ENCODE assay signal across 19 cellular contexts in the genomic region with DNA sequence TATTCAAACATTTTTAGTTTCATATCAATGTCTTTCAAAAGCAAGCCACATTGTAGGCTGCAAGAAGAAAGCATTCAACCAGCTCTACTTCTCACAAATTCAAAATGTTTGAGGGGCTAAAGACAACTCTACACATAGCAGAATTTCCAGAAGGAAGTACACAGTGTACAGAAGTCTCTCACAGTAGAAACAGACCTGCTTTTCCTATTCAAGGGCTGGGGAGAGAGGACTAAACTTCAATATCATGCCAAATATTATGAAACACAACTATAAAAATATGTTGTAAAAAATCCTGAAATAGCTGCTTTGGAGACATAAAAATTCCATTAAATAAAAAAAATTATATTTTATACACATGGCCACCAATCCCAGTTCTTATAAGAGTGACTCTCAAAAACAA.
A peak's percentile ranks its signal among the peaks of the same experiment; 100 is the strongest.
DNase-seq lines count a peak whose midpoint lies in the region; ATAC-seq, FAIRE-seq and TF ChIP-seq lines count a peak whose summit lies in the region.
"Had no signal": no experiment of that assay in that cellular context is flagged by ENCODE, and none has a peak within 500 bp of the region (broad histone marks: within the 10 kb centered on the region; RNA-seq: fewer than 3 reads in every experiment).

No MANE protein-coding gene starts in this region.

- peak; percentile 57 for FAIRE-seq in kidney (lab: Jason Lieb, UNC)
- FAIRE-seq: A549, D721Med, GM12878, GM18507, H54 had no signal

- H3K27ac ChIP-seq in kidney (ENCODE audit: low read depth in 2 of 2, low read length in 2 of 2) (no peak overlapping the region), thoracic aorta (peak overlapping the region; percentile 53 to 57)
- H3K27ac ChIP-seq: A549, GM23248 had no signal

- DNase-seq in GM03348 (ENCODE audit: low spot score) (peak; percentile 30), adipocyte (ENCODE audit: low read depth) (peak; percentile 58), kidney (no peak), thoracic aorta (ENCODE audit: low spot score) (no peak), iPS-NIHi7 (ENCODE audit: extremely low spot score) (no peak), NCI-H748 treated with DMSO at 0.1 percent for 48 hours (lab: John Stamatoyannopoulos, UW) (no peak)
- DNase-seq: CD8-positive, alpha-beta T cell; COR-L47; DMS153; DMS79 treated with DMSO at 0.1 percent for 48 hours; GM23248; IMR-90 had no signal

- H3K27me3 ChIP-seq in adipocyte (replicated peaks; ENCODE audit: control insufficient read depth, insufficient read depth, low read length) = no peaks in the 10 kb centered on the region
- H3K27me3 ChIP-seq in thoracic aorta (replicated peaks; ENCODE audit: insufficient read depth) = no peaks in the 10 kb centered on the region

- no peak for ATAC-seq in thoracic aorta (ENCODE audit: insufficient number of reproducible peaks, low FRiP score, low read depth)
- ATAC-seq in GM21529 (IDR thresholded peaks at IDR 0.05; ENCODE audit: unreplicated experiment) = no peak
- ATAC-seq: A549; CD8-positive, alpha-beta T cell; GM12878; HCT116 had no signal

- H3K4me1 ChIP-seq in adipocyte (ENCODE audit: control insufficient read depth, insufficient read depth, low read length) (peaks cover 17% of the 10 kb centered on the region), kidney (ENCODE audit: control insufficient read depth in 1 of 2, insufficient read depth in 1 of 2, low read depth in 1 of 2, low read length in 2 of 2) (peaks cover 3 to 15% of the 10 kb centered on the region in 2 donors), thoracic aorta (ENCODE audit: control insufficient read depth in 1 of 2, low read depth in 2 of 2) (peaks cover 9 to 27% of the 10 kb centered on the region in 2 donors)

- peak overlapping the region; percentile 28 for H3K9ac ChIP-seq in adipocyte (ENCODE audit: low read length)
- no peak overlapping the region for H3K9ac ChIP-seq in kidney (ENCODE audit: low read length in 2 of 2)
- H3K9ac ChIP-seq: GM23248 had no signal

- H3K36me3 ChIP-seq in adipocyte (ENCODE audit: control insufficient read depth, insufficient read depth, low read length, severe bottlenecking) (peaks cover 12% of the 10 kb centered on the region), kidney (ENCODE audit: control insufficient read depth in 1 of 2, insufficient read depth in 2 of 2, low read length in 2 of 2) (peaks cover 21 to 27% of the 10 kb centered on the region in 2 donors), thoracic aorta (no peaks in the 10 kb centered on the region)

- H3K4me3 ChIP-seq in adipocyte (ENCODE audit: low read length) (peak overlapping the region; percentile 30), kidney (ENCODE audit: low read length in 2 of 2) (no peak overlapping the region), thoracic aorta (no peak overlapping the region)
- H3K4me3 ChIP-seq: A549, GM12878, GM23248 had no signal

- TF ChIP-seq CTCF in kidney (IDR thresholded peaks at IDR 0.05; ENCODE audit: borderline replicate concordance, extremely low read depth, insufficient read depth) (no peak), thoracic aorta (IDR thresholded peaks at IDR 0.05) (no peak)

- H3K9me3 ChIP-seq in adipocyte (ENCODE audit: control insufficient read depth, low read length) = no peaks in the 10 kb centered on the region
- no peaks in the 10 kb centered on the region for H3K9me3 ChIP-seq in kidney (ENCODE audit: control insufficient read depth in 1 of 2, low read length in 2 of 2)
- no peaks in the 10 kb centered on the region for H3K9me3 ChIP-seq in thoracic aorta

- intact Hi-C loops in kidney (cut with DNase I) = no loop called here

Comparison
In these comparisons a context has a peak if more than half of its experiments do, and no peak if none do; other contexts are left out.
1. DNase-seq: peak in GM03348 (single experiment) and adipocyte (single experiment); none in kidney (single experiment), thoracic aorta (single experiment), iPS-NIHi7 (single experiment) and NCI-H748 treated with DMSO at 0.1 percent for 48 hours (single experiment).
2. H3K27ac ChIP-seq: peak in thoracic aorta (2 of 2); none in kidney (0 of 2).